In the genomic region with DNA sequence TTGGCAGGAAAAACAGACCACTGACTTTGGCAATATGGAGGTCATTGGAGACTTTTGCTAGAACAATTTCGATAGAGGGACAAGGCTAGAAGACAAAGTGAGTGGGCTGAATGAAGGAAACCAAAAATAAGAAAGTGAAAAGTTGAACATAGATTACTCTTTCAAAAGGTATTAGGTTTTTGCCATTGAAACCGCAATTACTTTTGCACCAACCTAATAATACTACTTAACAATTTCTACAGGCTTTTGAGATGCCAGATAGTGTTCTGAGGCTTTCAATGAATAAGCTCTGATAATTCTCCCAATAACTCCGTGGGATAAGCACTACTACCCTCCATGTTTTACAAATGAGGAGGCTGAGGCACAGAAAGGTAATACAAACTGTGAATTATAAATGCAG, we compare ENCODE assay signal across 32 cellular contexts.
"Had no signal": no experiment of that assay in that cellular context is flagged by ENCODE, and none has a peak within 500 bp of the region (broad histone marks: within the 10 kb centered on the region; RNA-seq: fewer than 3 reads in every experiment).

No MANE protein-coding gene starts in this region.

- H3K27ac ChIP-seq: adrenal gland, ascending aorta, body of pancreas, brain microvascular endothelial cell, breast epithelium, cardiac muscle cell had no signal

- ATAC-seq: activated naive CD4-positive, alpha-beta T cell treated with anti-CD3 and anti-CD28 coated beads, Interleukin-2, amount 50 U/mL, for 72 hours; activated naive CD8-positive, alpha-beta T cell treated with anti-CD3 and anti-CD28 coated beads, Interleukin-2, amount 50 U/mL, for 24 hours; activated T-cell treated with anti-CD3 and anti-CD28 coated beads, Interleukin-2, amount 50 U/mL, for 4 hours; activated T-cell treated with anti-CD3 and anti-CD28 coated beads, Interleukin-2, amount 50 U/mL, for 72 hours; activated T-helper 17 cell treated with anti-CD3 and anti-CD28 coated beads, Interleukin-2, amount 50 U/mL, for 72 hours; body of pancreas had no signal

- H3K4me1 ChIP-seq: adrenal gland, ascending aorta, body of pancreas, breast epithelium had no signal

- H3K36me3 ChIP-seq: adrenal gland, ascending aorta, brain microvascular endothelial cell, breast epithelium, cardiac muscle cell had no signal

- FAIRE-seq: bronchial epithelial cell had no signal

- DNase-seq: activated effector memory CD4-positive, alpha-beta T cell treated with anti-CD3 and anti-CD28 coated beads, Interleukin-2, amount 50 U/mL, for 16 hours; activated effector memory CD4-positive, alpha-beta T cell treated with Interleukin-2 at 50 U/mL for 16 hours; activated gamma-delta T cell; activated gamma-delta T cell treated with Interleukin-2 at 50 U/mL for 16 hours; activated naive CD4-positive, alpha-beta T cell; activated naive CD4-positive, alpha-beta T cell treated with anti-CD3 and anti-CD28 coated beads for 36 hours; activated naive CD4-positive, alpha-beta T cell treated with anti-CD3 and anti-CD28 coated beads, Interleukin-2, amount 10 ng/mL, durations not matched to agents 7 days and 5 days; activated naive CD4-positive, alpha-beta T cell treated with anti-CD3 and anti-CD28 coated beads, Interleukin-2, amount 50 U/mL, for 16 hours; activated naive CD4-positive, alpha-beta T cell treated with Interleukin-2 at 50 U/mL for 16 hours; activated naive CD8-positive, alpha-beta T cell treated with anti-CD3 and anti-CD28 coated beads for 36 hours; activated naive CD8-positive, alpha-beta T cell treated with anti-CD3 and anti-CD28 coated beads, Interleukin-2, amount 10 ng/mL, durations not matched to agents 7 days and 5 days; activated naive CD8-positive, alpha-beta T cell treated with anti-CD3 and anti-CD28 coated beads, Interleukin-2, amount 50 U/mL, for 24 hours; activated T-cell treated with anti-CD3 and anti-CD28 coated beads, Interleukin-2, amount 50 U/mL, for 24 hours; activated T-cell treated with anti-CD3 and anti-CD28 coated beads, Interleukin-2, amount 50 U/mL, for 4 hours; activated T-cell treated with anti-CD3 and anti-CD28 coated beads, Interleukin-2, amount 50 U/mL, for 48 hours; activated T-cell treated with anti-CD3 and anti-CD28 coated beads, Interleukin-2, amount 50 U/mL, for 72 hours; adrenal gland; amniotic stem cell; amygdala; anterior cingulate cortex; aorta; body of pancreas; brain microvascular endothelial cell; caudate nucleus; central memory CD4-positive, alpha-beta T cell; cerebellar nuclear complex had no signal

- H3K9me3 ChIP-seq: adrenal gland, ascending aorta, body of pancreas, breast epithelium had no signal

- H3K27me3 ChIP-seq: adrenal gland, ascending aorta, body of pancreas, brain microvascular endothelial cell, breast epithelium, cardiac muscle cell had no signal

- H3K4me3 ChIP-seq: adrenal gland, ascending aorta, body of pancreas, breast epithelium, cardiac muscle cell had no signal
